In the genomic region with DNA sequence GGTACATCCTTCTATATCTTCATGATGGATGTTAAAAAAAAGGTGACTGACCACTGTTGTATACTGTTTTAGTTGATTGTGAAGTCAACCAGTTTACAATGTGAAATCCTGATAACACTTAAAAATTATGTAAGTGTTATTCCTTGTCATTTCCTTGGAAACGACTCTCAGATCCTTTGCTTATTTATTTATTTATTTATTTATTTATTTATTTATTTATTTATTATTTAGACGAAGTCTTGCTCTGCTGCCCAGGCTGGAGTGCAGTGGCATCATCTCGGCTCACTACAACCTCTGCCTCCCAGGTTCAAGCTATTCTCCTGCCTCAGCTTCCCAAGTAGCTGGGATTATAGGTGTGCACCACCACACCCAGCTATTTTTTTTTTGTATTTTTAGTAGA, we compare ENCODE assay signal across 8 cellular contexts. TPM values are rescaled to one million over a fixed set of nuclear protein-coding genes. Genes with fewer than 3 reads are reported as not detected.
"Had no signal": no experiment of that assay in that cellular context is flagged by ENCODE, and none has a peak within 500 bp of the region (broad histone marks: within the 10 kb centered on the region; RNA-seq: fewer than 3 reads in every experiment).

No MANE protein-coding gene starts in this region.

RNA-seq across cellular contexts. Expression of a gene that starts 58.0 kb away (rescaled TPM):
- total RNA-seq: left cardiac atrium, left lobe of liver, left ventricle myocardium inferior, left ventricle myocardium superior, lung microvascular endothelial cell, mesenteric fat pad, mononuclear cell had no signal
- polyA plus RNA-seq: immature natural killer cell had no signal
